34 cellular contexts compared by ENCODE assay signal in the genomic region with DNA sequence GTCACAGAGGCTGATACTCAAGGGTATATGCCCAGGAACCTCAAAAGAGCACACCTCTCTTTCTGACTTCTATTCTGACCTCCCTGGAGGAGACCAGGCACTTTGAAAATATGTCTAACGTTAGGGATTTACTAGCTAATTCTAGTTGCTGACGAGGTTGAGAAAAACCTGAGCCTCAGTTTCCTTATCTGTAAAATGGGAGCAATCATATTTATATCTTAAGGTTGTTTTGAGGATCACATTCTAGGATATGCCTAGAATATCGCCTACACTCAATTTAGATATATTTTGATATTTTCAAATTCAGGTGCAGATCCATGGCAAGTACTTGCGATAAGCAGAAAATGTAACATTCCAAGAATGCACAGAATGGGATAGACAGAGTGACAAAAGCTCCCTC.
"Had no signal": no experiment of that assay in that cellular context is flagged by ENCODE, and none has a peak within 500 bp of the region (broad histone marks: within the 10 kb centered on the region; RNA-seq: fewer than 3 reads in every experiment).

No MANE protein-coding gene starts in this region.

- FAIRE-seq: astrocyte, bronchial epithelial cell had no signal

- H3K9me3 ChIP-seq: adrenal gland, ascending aorta, body of pancreas, breast epithelium had no signal

- DNase-seq: activated effector memory CD4-positive, alpha-beta T cell treated with anti-CD3 and anti-CD28 coated beads, Interleukin-2, amount 50 U/mL, for 16 hours; activated effector memory CD4-positive, alpha-beta T cell treated with Interleukin-2 at 50 U/mL for 16 hours; activated gamma-delta T cell; activated gamma-delta T cell treated with Interleukin-2 at 50 U/mL for 16 hours; activated naive CD4-positive, alpha-beta T cell; activated naive CD4-positive, alpha-beta T cell treated with anti-CD3 and anti-CD28 coated beads for 36 hours; activated naive CD4-positive, alpha-beta T cell treated with anti-CD3 and anti-CD28 coated beads, Interleukin-2, amount 10 ng/mL, durations not matched to agents 7 days and 5 days; activated naive CD4-positive, alpha-beta T cell treated with anti-CD3 and anti-CD28 coated beads, Interleukin-2, amount 50 U/mL, for 16 hours; activated naive CD4-positive, alpha-beta T cell treated with Interleukin-2 at 50 U/mL for 16 hours; activated naive CD8-positive, alpha-beta T cell treated with anti-CD3 and anti-CD28 coated beads for 36 hours; activated naive CD8-positive, alpha-beta T cell treated with anti-CD3 and anti-CD28 coated beads, Interleukin-2, amount 10 ng/mL, durations not matched to agents 7 days and 5 days; activated naive CD8-positive, alpha-beta T cell treated with anti-CD3 and anti-CD28 coated beads, Interleukin-2, amount 50 U/mL, for 24 hours; activated T-cell treated with anti-CD3 and anti-CD28 coated beads, Interleukin-2, amount 50 U/mL, for 1 hour; activated T-cell treated with anti-CD3 and anti-CD28 coated beads, Interleukin-2, amount 50 U/mL, for 24 hours; activated T-cell treated with anti-CD3 and anti-CD28 coated beads, Interleukin-2, amount 50 U/mL, for 4 hours; activated T-cell treated with anti-CD3 and anti-CD28 coated beads, Interleukin-2, amount 50 U/mL, for 48 hours; activated T-cell treated with anti-CD3 and anti-CD28 coated beads, Interleukin-2, amount 50 U/mL, for 72 hours; adrenal gland; amniotic stem cell; amygdala; anterior cingulate cortex; aorta; body of pancreas; brain microvascular endothelial cell; caudate nucleus; central memory CD4-positive, alpha-beta T cell; cerebellar nuclear complex had no signal

- H3K4me1 ChIP-seq: adrenal gland, ascending aorta, body of pancreas, breast epithelium had no signal

- H3K27ac ChIP-seq: adrenal gland, ascending aorta, body of pancreas, brain microvascular endothelial cell, breast epithelium, cardiac muscle cell had no signal

- H3K36me3 ChIP-seq: adrenal gland, ascending aorta, brain microvascular endothelial cell, breast epithelium, cardiac muscle cell had no signal

- H3K4me3 ChIP-seq: adrenal gland, ascending aorta, body of pancreas, breast epithelium, cardiac muscle cell had no signal

- H3K27me3 ChIP-seq: adrenal gland, ascending aorta, body of pancreas, brain microvascular endothelial cell, breast epithelium, cardiac muscle cell had no signal

- ATAC-seq: activated naive CD4-positive, alpha-beta T cell treated with anti-CD3 and anti-CD28 coated beads, Interleukin-2, amount 50 U/mL, for 72 hours; activated naive CD8-positive, alpha-beta T cell treated with anti-CD3 and anti-CD28 coated beads, Interleukin-2, amount 50 U/mL, for 24 hours; activated T-cell treated with anti-CD3 and anti-CD28 coated beads, Interleukin-2, amount 50 U/mL, for 4 hours; activated T-cell treated with anti-CD3 and anti-CD28 coated beads, Interleukin-2, amount 50 U/mL, for 72 hours; activated T-helper 17 cell treated with anti-CD3 and anti-CD28 coated beads, Interleukin-2, amount 50 U/mL, for 72 hours; body of pancreas had no signal
